In genomic region chr10:22372298-22372697, GRCh38 we compare ENCODE assay signal across 28 cellular contexts.
"Had no signal": no experiment of that assay in that cellular context is flagged by ENCODE, and none has a peak within 500 bp of the region (broad histone marks: within the 10 kb centered on the region; RNA-seq: fewer than 3 reads in every experiment).

No MANE protein-coding gene starts in this region.

- FAIRE-seq: bronchial epithelial cell had no signal

- H3K4me3 ChIP-seq: Peyer's patch had no signal

- H3K27ac ChIP-seq: Peyer's patch, WERI-Rb-1 had no signal

- H3K9me3 ChIP-seq: Peyer's patch had no signal

- H3K4me1 ChIP-seq: Peyer's patch had no signal

- H3K27me3 ChIP-seq: Peyer's patch had no signal

- DNase-seq: activated CD4-positive, alpha-beta memory T cell treated with anti-CD3 and anti-CD28 coated beads, Interleukin-2, amount 10 ng/mL, durations not matched to agents 7 days and 5 days; activated CD4-positive, alpha-beta T cell treated with anti-CD3 and anti-CD28 coated beads for 1 hour; activated CD4-positive, alpha-beta T cell treated with anti-CD3 and anti-CD28 coated beads for 48 hours; activated CD4-positive, CD25-positive, alpha-beta regulatory T cell; activated CD8-positive, alpha-beta memory T cell treated with anti-CD3 and anti-CD28 coated beads for 24 hours; activated CD8-positive, alpha-beta memory T cell treated with anti-CD3 and anti-CD28 coated beads, Interleukin-2, amount 10 ng/mL, durations not matched to agents 7 days and 5 days; activated CD8-positive, alpha-beta memory T cell treated with anti-CD3 and anti-CD28 coated beads, Interleukin-2, amount 50 U/mL, for 48 hours; activated effector memory CD4-positive, alpha-beta T cell treated with Interleukin-2 at 50 U/mL for 16 hours; activated naive CD4-positive, alpha-beta T cell treated with anti-CD3 and anti-CD28 coated beads, Interleukin-2, amount 10 ng/mL, durations not matched to agents 7 days and 5 days; activated naive CD8-positive, alpha-beta T cell treated with anti-CD3 and anti-CD28 coated beads, Interleukin-2, amount 50 U/mL, for 24 hours; activated T-cell treated with anti-CD3 and anti-CD28 coated beads, Interleukin-2, amount 50 U/mL, for 48 hours; caudate nucleus; NCI-H1105; NCI-H1417 treated with DMSO at 0.1 percent for 48 hours; NCI-H187 treated with DMSO at 0.1 percent for 48 hours; NCI-H2081; NCI-H524 treated with DMSO at 0.1 percent for 48 hours; NK-92 treated with Interleukin-12 subunit alpha and Interleukin-12 subunit beta, amount 100 ng/mL, for 24 hours; PC-3; Peyer's patch; RPMI8226; SHP77 treated with DMSO at 0.1 percent for 48 hours; SW 1271; T-helper 1 cell; T-helper 2 cell; T-helper 9 cell; WERI-Rb-1 had no signal

- H3K36me3 ChIP-seq: Peyer's patch, WERI-Rb-1 had no signal
